ENCODE assay signal across 22 cellular contexts in genomic region chr3:74633021-74633420, GRCh38. TPM values are rescaled to one million over a fixed set of nuclear protein-coding genes. Genes with fewer than 3 reads are reported as not detected.
DNase-seq lines count a peak whose midpoint lies in the region; ATAC-seq and TF ChIP-seq lines count a peak whose summit lies in the region.
"Had no signal": no experiment of that assay in that cellular context is flagged by ENCODE, and none has a peak within 500 bp of the region (broad histone marks: within the 10 kb centered on the region; RNA-seq: fewer than 3 reads in every experiment).

No MANE protein-coding gene starts in this region.

- H3K79me2 ChIP-seq in GM23248 (ENCODE audit: insufficient read depth) = no peaks in the 10 kb centered on the region
- no peaks in the 10 kb centered on the region for H3K79me2 ChIP-seq in mesendoderm (ENCODE audit: control insufficient read depth, insufficient read depth, low read length)

- peaks cover 44% of the 10 kb centered on the region for H3F3A ChIP-seq in GM23248 (ENCODE audit: insufficient read depth)

- no peak overlapping the region for H3K4ac ChIP-seq in mesendoderm (ENCODE audit: low read depth, low read length)

- H3K9ac ChIP-seq in GM23248 (no peak overlapping the region), mesendoderm (ENCODE audit: low read length) (no peak overlapping the region)
- H3K9ac ChIP-seq: BLaER1 had no signal

- H3K79me1 ChIP-seq in mesendoderm (ENCODE audit: low read length) = no peaks in the 10 kb centered on the region

- in situ Hi-C loops in GM23248 (cut with MboI) = loop anchor here (25.0 kb wide), 1 partner anchor 771 kb away; no protein-coding TSS in a partner anchor
- in situ Hi-C loops in KBM-7 (cut with MboI; ENCODE audit: low pct_unique_long_range_greater_than_20kb, low sequenced_read_pairs) = no loop called here

- no peak overlapping the region for H2BK120ac ChIP-seq in mesendoderm (ENCODE audit: low read depth, low read length)

- H3K9me3 ChIP-seq in GM23248 (ENCODE audit: low read depth) = no peaks in the 10 kb centered on the region
- H3K9me3 ChIP-seq: BLaER1, MG63 had no signal

- peaks cover 52% of the 10 kb centered on the region for H3K4me1 ChIP-seq in GM23248 (ENCODE audit: insufficient read depth)
- no peaks in the 10 kb centered on the region for H3K4me1 ChIP-seq in mesendoderm (ENCODE audit: control insufficient read depth, low read depth, low read length)
- H3K4me1 ChIP-seq: BLaER1 had no signal

- H4K8ac ChIP-seq in mesendoderm (ENCODE audit: low read depth, low read length) = no peak overlapping the region

- H3K36me3 ChIP-seq in GM23248 (ENCODE audit: low read depth) = no peaks in the 10 kb centered on the region
- no peaks in the 10 kb centered on the region for H3K36me3 ChIP-seq in mesendoderm (ENCODE audit: control insufficient read depth, insufficient read depth, low read length)
- H3K36me3 ChIP-seq: BLaER1, MG63 had no signal

- 83 to 84% methylated on average over 1 of the region's 1 CpG for whole genome bisulfite sequencing in GM23248 (ENCODE audit: low coverage in 1 of 2, low lambda C conversion rate in 2 of 2, missing lambda C conversion rate in 2 of 2), 2 experiments
- WGBS in mesendoderm (ENCODE audit: extremely low coverage, insufficient coverage, low lambda C conversion rate) = no CpG with 5 or more reads among the region's 1 CpG

- no peak overlapping the region for H2AK5ac ChIP-seq in mesendoderm (ENCODE audit: low read length)

- no peaks in the 10 kb centered on the region for H3K27me3 ChIP-seq in GM23248 (replicated peaks; ENCODE audit: insufficient read depth)
- no peaks in the 10 kb centered on the region for H3K27me3 ChIP-seq in mesendoderm (ENCODE audit: insufficient read depth, low read length, poor library complexity)
- H3K27me3 ChIP-seq: BLaER1, MG63 had no signal

- H4K20me1 ChIP-seq in GM23248 (ENCODE audit: insufficient read depth) = no peaks in the 10 kb centered on the region
- H4K20me1 ChIP-seq: BLaER1 had no signal

- DNase-seq in AG09309 (ENCODE audit: low read depth) (peak; percentile 32), GM23248 (peak; percentile 81), choroid plexus epithelial cell (ENCODE audit: low read depth) (peak; percentile 39), mesendoderm (peak; percentile 8), KBM-7 (no peak), NCI-H1048 (lab: John Stamatoyannopoulos, UW) (no peak)
- DNase-seq: CD4-positive, alpha-beta T cell; COR-L47; DND-41; MG63; NCI-H1436; NCI-H187 treated with DMSO at 0.1 percent for 48 hours; NCI-H2107; NCI-H446 treated with DMSO at 0.1 percent for 48 hours; NCI-H526 treated with DMSO at 0.1 percent for 48 hours; SHP77 treated with DMSO at 0.1 percent for 48 hours; SW 1271 had no signal

- no peak overlapping the region; the same call in 1 of the 2 replicates for H2AFZ ChIP-seq in GM23248

- H3K9me2 ChIP-seq in GM23248 (ENCODE audit: insufficient read depth) = no peaks in the 10 kb centered on the region

- H3K4me3 ChIP-seq in AG09309 (ENCODE audit: control insufficient read depth, low read depth, low read length) = no peak overlapping the region
- no peak overlapping the region for H3K4me3 ChIP-seq in GM23248
- H3K4me3 ChIP-seq in choroid plexus epithelial cell (ENCODE audit: low read depth, low read length) = no peak overlapping the region
- H3K4me3 ChIP-seq in mesendoderm (ENCODE audit: low read length) = no peak overlapping the region
- H3K4me3 ChIP-seq: BLaER1, MG63, SK-N-MC had no signal

- no peak overlapping the region for H4K5ac ChIP-seq in mesendoderm (ENCODE audit: low read length)

- H3K27ac ChIP-seq in GM23248 (peak overlapping the region; percentile 69), mesendoderm (ENCODE audit: low read depth, low read length) (no peak overlapping the region)
- H3K27ac ChIP-seq: BLaER1, RWPE1, SK-N-MC had no signal

- TF ChIP-seq CTCF in AG09309 (IDR thresholded peaks at IDR 0.05; ENCODE audit: control insufficient read depth, insufficient read depth, low read depth, low read length, missing control alignments) = no peak
- no peak for TF ChIP-seq CTCF in choroid plexus epithelial cell (conservative IDR thresholded peaks at IDR 0.05; ENCODE audit: low read depth, low read length)

- H3K23ac ChIP-seq in mesendoderm (ENCODE audit: low read length) = no peak overlapping the region

- no peak overlapping the region for H3K18ac ChIP-seq in mesendoderm (ENCODE audit: low read length)

- H3K4me2 ChIP-seq in GM23248 (ENCODE audit: unreplicated experiment) (peak overlapping the region; percentile 5), mesendoderm (ENCODE audit: low read length) (no peak overlapping the region)
- H3K4me2 ChIP-seq: BLaER1 had no signal

- ATAC-seq in GM19395 (IDR thresholded peaks at IDR 0.05; ENCODE audit: unreplicated experiment) = no peak

- H3K56ac ChIP-seq in mesendoderm (ENCODE audit: low read length) = no peak overlapping the region

- H2BK15ac ChIP-seq in mesendoderm (replicated peaks; ENCODE audit: low read depth) = no peak overlapping the region

- no peak overlapping the region for H2BK5ac ChIP-seq in mesendoderm (ENCODE audit: low read length)

RNA-seq across cellular contexts. Expression of gene CNTN3, which starts 18.6 kb away (rescaled TPM):
- total RNA-seq in GM23248 (2014; rRNA removed; shearing (Covaris generic)) = 18.5 and 24.4 TPM in 2 replicates
- polyA plus RNA-seq in GM23248 (2016; fragmentation: Nextera tagmentation; extraction: Ambion mirVana) = 4.3 and 5.6 TPM in 2 replicates
- polyA plus RNA-seq in mesendoderm (2013, experiment 1 of 2) = 0.04 TPM
- polyA plus RNA-seq in mesendoderm (2013, experiment 2 of 2) = 0.03 TPM
- total RNA-seq: CD4-positive, alpha-beta T cell; H4 had no signal

Comparison
In these comparisons a context has a peak if more than half of its experiments do, and no peak if none do; other contexts are left out.
1. DNase-seq: peak in AG09309 (single experiment), GM23248 (single experiment), choroid plexus epithelial cell (single experiment) and mesendoderm (single experiment); none in KBM-7 (single experiment) and NCI-H1048 (single experiment).